In the genomic region with DNA sequence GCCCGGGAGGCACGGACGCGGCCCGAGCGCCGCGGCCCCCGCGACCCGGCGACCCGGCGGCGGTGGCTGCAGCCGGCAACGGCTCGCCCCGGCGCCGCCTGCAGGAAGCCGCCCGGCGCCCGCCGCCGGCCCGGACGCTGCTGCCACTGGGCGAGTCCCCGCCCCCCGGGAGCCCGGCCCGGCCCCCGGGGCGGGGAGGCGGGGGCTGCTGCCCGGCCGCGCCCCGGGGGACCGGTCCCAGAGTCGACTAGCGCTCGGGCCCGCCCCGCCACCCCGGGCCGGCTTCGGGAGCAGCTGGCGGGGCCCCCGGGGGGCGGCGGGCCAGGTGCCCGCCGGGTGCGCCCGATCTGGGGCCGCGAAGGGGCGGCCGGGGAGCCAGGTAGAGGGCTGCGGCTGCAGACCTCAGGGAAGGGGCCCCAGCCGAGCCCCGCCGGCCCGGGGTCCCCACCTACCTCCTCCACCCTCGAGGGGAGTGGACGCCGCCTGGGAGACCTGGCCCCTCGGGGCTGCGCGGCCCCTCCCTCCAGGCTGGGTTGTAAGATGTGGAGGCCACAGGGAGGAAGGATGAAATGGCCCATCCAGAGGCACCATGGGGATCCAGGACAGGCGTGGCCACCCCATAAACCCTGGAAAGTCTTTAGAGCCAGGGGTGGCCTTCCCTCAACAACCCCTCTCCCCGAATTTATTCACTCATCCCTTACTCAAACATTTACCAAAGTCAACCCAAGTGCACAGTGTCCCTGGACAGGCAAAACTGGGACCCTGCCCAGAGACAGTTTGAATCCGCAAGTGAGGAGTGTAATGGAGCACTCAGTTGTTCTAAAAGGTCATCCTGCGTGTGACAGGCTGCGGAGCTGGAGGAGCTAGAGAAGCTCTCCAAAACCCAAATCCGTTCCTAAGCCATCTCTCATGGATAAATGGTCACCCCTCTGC, we compare ENCODE assay signal across 8 cellular contexts. TPM values are rescaled to one million over a fixed set of nuclear protein-coding genes. Genes with fewer than 3 reads are reported as not detected.
DNase-seq lines count a peak whose midpoint lies in the region; ATAC-seq, FAIRE-seq and TF ChIP-seq lines count a peak whose summit lies in the region.

A gene with protein sequence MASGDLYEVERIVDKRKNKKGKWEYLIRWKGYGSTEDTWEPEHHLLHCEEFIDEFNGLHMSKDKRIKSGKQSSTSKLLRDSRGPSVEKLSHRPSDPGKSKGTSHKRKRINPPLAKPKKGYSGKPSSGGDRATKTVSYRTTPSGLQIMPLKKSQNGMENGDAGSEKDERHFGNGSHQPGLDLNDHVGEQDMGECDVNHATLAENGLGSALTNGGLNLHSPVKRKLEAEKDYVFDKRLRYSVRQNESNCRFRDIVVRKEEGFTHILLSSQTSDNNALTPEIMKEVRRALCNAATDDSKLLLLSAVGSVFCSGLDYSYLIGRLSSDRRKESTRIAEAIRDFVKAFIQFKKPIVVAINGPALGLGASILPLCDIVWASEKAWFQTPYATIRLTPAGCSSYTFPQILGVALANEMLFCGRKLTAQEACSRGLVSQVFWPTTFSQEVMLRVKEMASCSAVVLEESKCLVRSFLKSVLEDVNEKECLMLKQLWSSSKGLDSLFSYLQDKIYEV (minus strand): TSS at position 148 of the 933 bp plus-strand sequence. CDS start 425 bp downstream, outside the sequence.

- no peaks in the 10 kb centered on the region for H3K9me3 Mint-ChIP-seq in activated naive CD4-positive, alpha-beta T cell treated with anti-CD3 and anti-CD28 coated beads, Interleukin-2, amount 50 U/mL, for 24 hours

- H3K36me3 ChIP-seq in PC-3 (ENCODE audit: low read depth, low read length) (no peaks in the 10 kb centered on the region), heart right ventricle (no peaks in the 10 kb centered on the region), rectal smooth muscle tissue (ENCODE audit: control insufficient read depth, insufficient read depth, low read length) (no peaks in the 10 kb centered on the region), PC-9 (ENCODE audit: low read depth) (no peaks in the 10 kb centered on the region)

- H3K4me3 Mint-ChIP-seq in activated naive CD4-positive, alpha-beta T cell treated with anti-CD3 and anti-CD28 coated beads, Interleukin-2, amount 50 U/mL, for 24 hours = peak within 1 kb of the TSS; percentile 94

- peak; percentile 58 for ATAC-seq in HG02571 (IDR thresholded peaks at IDR 0.05; ENCODE audit: unreplicated experiment)
- ATAC-seq in PC-3 = peak; percentile 67
- ATAC-seq in heart right ventricle = peak in 7 of 8 donors; percentile 55 to 83 (median 68)

- DNase-seq in GM12891 (ENCODE audit: insufficient read length, low spot score) (peak; percentile 77), PC-3 (peak; percentile 57), heart right ventricle (peak in 1 of 2 donors; percentile 58), NCI-H2029 (lab: John Stamatoyannopoulos, UW) (no peak), PC-9 (no peak)

- H3K27ac ChIP-seq in PC-3 (ENCODE audit: low read length) (peak within 1 kb of the TSS; percentile 47), heart right ventricle (peak within 1 kb of the TSS in 2 of 10 donors; percentile 4 to 76), rectal smooth muscle tissue (ENCODE audit: low read depth, low read length) (no peak within 1 kb of the TSS), PC-9 (no peak within 1 kb of the TSS)

- POLR2A ChIA-PET in PC-3 (lab: Charles Lee; ENCODE audit: unreplicated experiment) = no interaction called here
- POLR2A ChIA-PET in PC-9 (lab: Charles Lee; ENCODE audit: unreplicated experiment) = no interaction called here

- FAIRE-seq in GM12891 (lab: Jason Lieb, UNC) = no peak

- peak within 1 kb of the TSS; percentile 91 for H3K27ac Mint-ChIP-seq in activated naive CD4-positive, alpha-beta T cell treated with anti-CD3 and anti-CD28 coated beads, Interleukin-2, amount 50 U/mL, for 24 hours

- H2AFZ ChIP-seq in PC-3 (ENCODE audit: low read length) = peak within 1 kb of the TSS; percentile 55
- H2AFZ ChIP-seq in PC-9 = no peak within 1 kb of the TSS

- H3F3A ChIP-seq in PC-3 (ENCODE audit: low read length, unreplicated experiment) (no peaks in the 10 kb centered on the region), PC-9 (ENCODE audit: insufficient read depth, low read depth) (no peaks in the 10 kb centered on the region)

- no peaks in the 10 kb centered on the region for H3K27me3 ChIP-seq in PC-3 (ENCODE audit: low read length)
- peaks cover 0 to 3% (median 0%) of the 10 kb centered on the region in 7 donors for H3K27me3 ChIP-seq in heart right ventricle
- no peaks in the 10 kb centered on the region for H3K27me3 ChIP-seq in rectal smooth muscle tissue (ENCODE audit: control insufficient read depth, insufficient read depth, low read length)
- no peaks in the 10 kb centered on the region for H3K27me3 ChIP-seq in PC-9 (ENCODE audit: insufficient read depth, low read depth)

- WGBS in heart right ventricle, 2 donors = 7 to 13% methylated on average over 22 to 61 of the region's 79 CpGs

- BruUV-seq in PC-3 (replicated peaks; lab: Mats Ljungman, UMichigan) (TSS peak; percentile 63), PC-9 (replicated peaks; lab: Mats Ljungman, UMichigan) (no TSS peak)

- H3K27me3 Mint-ChIP-seq in activated naive CD4-positive, alpha-beta T cell treated with anti-CD3 and anti-CD28 coated beads, Interleukin-2, amount 50 U/mL, for 24 hours = no peaks in the 10 kb centered on the region

- peaks cover 21% of the 10 kb centered on the region for H3K4me1 ChIP-seq in PC-3 (ENCODE audit: insufficient read depth, low read length)
- H3K4me1 ChIP-seq in heart right ventricle = peaks cover 0 to 20% (median 0%) of the 10 kb centered on the region in 9 donors
- H3K4me1 ChIP-seq in rectal smooth muscle tissue (ENCODE audit: control insufficient read depth, insufficient read depth, low read length) = no peaks in the 10 kb centered on the region
- no peaks in the 10 kb centered on the region for H3K4me1 ChIP-seq in PC-9 (replicated peaks; ENCODE audit: insufficient read depth)

- peaks cover 31% of the 10 kb centered on the region for H3K4me1 Mint-ChIP-seq in activated naive CD4-positive, alpha-beta T cell treated with anti-CD3 and anti-CD28 coated beads, Interleukin-2, amount 50 U/mL, for 24 hours

- H4K20me1 ChIP-seq in PC-3 (ENCODE audit: low read length) (no peaks in the 10 kb centered on the region), PC-9 (ENCODE audit: insufficient read depth) (no peaks in the 10 kb centered on the region)

- H3K9ac ChIP-seq in PC-3 (ENCODE audit: low read length) = peak within 1 kb of the TSS; percentile 74
- no peak within 1 kb of the TSS for H3K9ac ChIP-seq in rectal smooth muscle tissue (ENCODE audit: low read length)

- H3K79me2 ChIP-seq in PC-3 (ENCODE audit: low read length) (peaks cover 35% of the 10 kb centered on the region), PC-9 (ENCODE audit: low read depth) (no peaks in the 10 kb centered on the region)

- no peaks in the 10 kb centered on the region for H3K36me3 Mint-ChIP-seq in activated naive CD4-positive, alpha-beta T cell treated with anti-CD3 and anti-CD28 coated beads, Interleukin-2, amount 50 U/mL, for 24 hours

- peak within 1 kb of the TSS; percentile 77 for H3K4me2 ChIP-seq in PC-3 (ENCODE audit: low read length)
- H3K4me2 ChIP-seq in PC-9 = no peak within 1 kb of the TSS

- intact Hi-C loops in PC-3 (cut with micrococcal nuclease) (no loop called here), heart right ventricle (cut with DNase I) (loop anchor here in 2 of 10 donors (10.0 kb wide), 1 partner anchor 260 kb away; a partner anchor contains a TSS), PC-9 (cut with micrococcal nuclease; ENCODE audit: unreplicated experiment) (no loop called here)

- TF ChIP-seq POLR2A in GM12891 (IDR thresholded peaks at IDR 0.05; ENCODE audit: low read depth, low read length) = no peak

- TF ChIP-seq CTCF in PC-3 (conservative IDR thresholded peaks at IDR 0.05; ENCODE audit: low read depth, low read length) (no peak), heart right ventricle (IDR thresholded peaks at IDR 0.05) (no peak), PC-9 (conservative IDR thresholded peaks at IDR 0.05) (no peak)

- H3K9me2 ChIP-seq in PC-3 (replicated peaks; ENCODE audit: low read length) = no peaks in the 10 kb centered on the region
- H3K9me2 ChIP-seq in PC-9 (ENCODE audit: insufficient read depth) = no peaks in the 10 kb centered on the region; the same call in none of the 2 replicates

- no peaks in the 10 kb centered on the region for H3K9me3 ChIP-seq in PC-3 (ENCODE audit: low read length)
- H3K9me3 ChIP-seq in heart right ventricle = no peaks in the 10 kb centered on the region
- no peaks in the 10 kb centered on the region for H3K9me3 ChIP-seq in PC-9 (ENCODE audit: insufficient read depth, low read depth)

- CTCF ChIA-PET in PC-3 (lab: Charles Lee) (no interaction called here), PC-9 (lab: Charles Lee) (no interaction called here)

- H3K4me3 ChIP-seq in PC-3 (ENCODE audit: low read length) (peak within 1 kb of the TSS; percentile 71), heart right ventricle (peak within 1 kb of the TSS in 9 of 10 donors; percentile 42 to 68 (median 61)), rectal smooth muscle tissue (ENCODE audit: low read length) (peak within 1 kb of the TSS; percentile 85), PC-9 (no peak within 1 kb of the TSS)

TF ChIP-seq in GM12891, 5 proteins besides CTCF, POLR2A, EP300 and RAD21:
- no peak for TF ChIP-seq TAF1 (IDR thresholded peaks at IDR 0.05; ENCODE audit: low read depth, low read length)
- TF ChIP-seq POLR2AphosphoS5 (IDR thresholded peaks at IDR 0.05; ENCODE audit: low read depth, low read length) = no peak

RNA-seq across cellular contexts. Expression of the gene that starts here (rescaled TPM):
- 5.0 TPM for polyA plus RNA-seq in GM12891 (2012; ENCODE audit: low read depth, missing spikeins)
- total RNA-seq in PC-3 (2014; rRNA removed) (7.6 and 8.5 TPM in 2 replicates), heart right ventricle (1 to 10 TPM; 1.1 to 5.3 (median 3.2) TPM), PC-9 (2021) (0.68 and 3.3 TPM in 2 replicates)
- polyA plus RNA-seq in heart right ventricle = under 1 TPM; 0.59 to 0.77 TPM

Comparison
In these comparisons a context has a peak if more than half of its experiments do, and no peak if none do; other contexts are left out.
1. DNase-seq: peak in GM12891 (single experiment) and PC-3 (single experiment); none in NCI-H2029 (single experiment) and PC-9 (0 of 2).
2. Peak in every context shown above with its lines, with median percentiles within 50 percentile points of each other: ATAC-seq.